Comparison of ENCODE assay signal across 13 cellular contexts in genomic region chr2:54386993-54387590, GRCh38.
A peak's percentile ranks its signal among the peaks of the same experiment; 100 is the strongest.
DNase-seq lines count a peak whose midpoint lies in the region; ATAC-seq and TF ChIP-seq lines count a peak whose summit lies in the region.
"Had no signal": no experiment of that assay in that cellular context is flagged by ENCODE, and none has a peak within 500 bp of the region (broad histone marks: within the 10 kb centered on the region; RNA-seq: fewer than 3 reads in every experiment).

No MANE protein-coding gene starts in this region.

- H3K4me1 Mint-ChIP-seq in activated CD4-positive, alpha-beta T cell treated with anti-CD3 and anti-CD28 coated beads, Interleukin-2, amount 10 ng/mL, durations not matched to agents 24 days and 14 days, result no peaks in the 10 kb centered on the region
- H3K4me1 Mint-ChIP-seq: activated naive CD4-positive, alpha-beta T cell treated with anti-CD3 and anti-CD28 coated beads, Interleukin-2, amount 50 U/mL, for 24 hours had no signal

- no peaks in the 10 kb centered on the region for H3K9me3 Mint-ChIP-seq in activated CD4-positive, alpha-beta T cell treated with anti-CD3 and anti-CD28 coated beads, Interleukin-2, amount 10 ng/mL, durations not matched to agents 24 days and 14 days
- H3K9me3 Mint-ChIP-seq: activated naive CD4-positive, alpha-beta T cell treated with anti-CD3 and anti-CD28 coated beads, Interleukin-2, amount 50 U/mL, for 24 hours; type B pancreatic cell had no signal

- H3K36me3 ChIP-seq in right atrium auricular region, result no peaks in the 10 kb centered on the region
- no peaks in the 10 kb centered on the region for H3K36me3 ChIP-seq in suprapubic skin
- H3K36me3 ChIP-seq: Peyer's patch had no signal

- H3K36me3 Mint-ChIP-seq in activated CD4-positive, alpha-beta T cell treated with anti-CD3 and anti-CD28 coated beads, Interleukin-2, amount 10 ng/mL, durations not matched to agents 24 days and 14 days (ENCODE audit: low read depth), result no peaks in the 10 kb centered on the region
- H3K36me3 Mint-ChIP-seq: activated naive CD4-positive, alpha-beta T cell treated with anti-CD3 and anti-CD28 coated beads, Interleukin-2, amount 50 U/mL, for 24 hours; type B pancreatic cell had no signal

- H3K27ac ChIP-seq in right atrium auricular region, result peak overlapping the region; percentile 63 to 84
- H3K27ac ChIP-seq in suprapubic skin, result peak overlapping the region; percentile 76

- TF ChIP-seq EP300 in suprapubic skin (IDR thresholded peaks at IDR 0.05), result no peak

- no peak for TF ChIP-seq POLR2A in suprapubic skin (IDR thresholded peaks at IDR 0.05)
- TF ChIP-seq POLR2A in erythroblast (IDR thresholded peaks at IDR 0.05; ENCODE audit: low read length), result no peak

- H3K9me3 ChIP-seq in right atrium auricular region (no peaks in the 10 kb centered on the region), suprapubic skin (no peaks in the 10 kb centered on the region)
- H3K9me3 ChIP-seq: mucosa of descending colon, Peyer's patch had no signal

- no peak overlapping the region for H3K4me3 ChIP-seq in astrocyte of the spinal cord (ENCODE audit: low read depth, low read length)
- no peak overlapping the region for H3K4me3 ChIP-seq in right atrium auricular region
- no peak overlapping the region for H3K4me3 ChIP-seq in suprapubic skin
- H3K4me3 ChIP-seq: mucosa of descending colon, Peyer's patch had no signal

- in situ Hi-C loops in astrocyte of the spinal cord (cut with HindIII; ENCODE audit: low sequenced_read_pairs), result no loop called here

- peak; percentile 63 for ATAC-seq in GM18909 (IDR thresholded peaks at IDR 0.05; ENCODE audit: poor library complexity, unreplicated experiment)
- ATAC-seq: mucosa of descending colon had no signal

- no peak overlapping the region for H3K27ac Mint-ChIP-seq in activated CD4-positive, alpha-beta T cell treated with anti-CD3 and anti-CD28 coated beads, Interleukin-2, amount 10 ng/mL, durations not matched to agents 24 days and 14 days
- H3K27ac Mint-ChIP-seq: activated naive CD4-positive, alpha-beta T cell treated with anti-CD3 and anti-CD28 coated beads, Interleukin-2, amount 50 U/mL, for 24 hours; type B pancreatic cell had no signal

- H3K4me1 ChIP-seq in right atrium auricular region (peaks cover 0 to 51% of the 10 kb centered on the region in 2 donors), suprapubic skin (peaks cover 19% of the 10 kb centered on the region)
- H3K4me1 ChIP-seq: Peyer's patch had no signal

- peak; percentile 48 for DNase-seq in astrocyte of the spinal cord (ENCODE audit: low read depth, low spot score)
- DNase-seq in right atrium auricular region (ENCODE audit: low spot score), result peak; percentile 78
- no peak for DNase-seq in suprapubic skin (ENCODE audit: low spot score in 2 of 2)
- no peak for DNase-seq in activated CD4-positive, alpha-beta T cell treated with anti-CD3 and anti-CD28 coated beads, Interleukin-2, amount 10 ng/mL, durations not matched to agents 24 days and 14 days
- no peak for DNase-seq in erythroblast (lab: John Stamatoyannopoulos, UW)
- DNase-seq in NCI-H82 treated with DMSO at 0.1 percent for 48 hours (lab: John Stamatoyannopoulos, UW; ENCODE audit: unreplicated experiment), result no peak
- no peak for DNase-seq in pons (ENCODE audit: low spot score)
- DNase-seq: foreskin melanocyte, Peyer's patch had no signal

- peaks cover 4% of the 10 kb centered on the region for H3K27me3 Mint-ChIP-seq in activated CD4-positive, alpha-beta T cell treated with anti-CD3 and anti-CD28 coated beads, Interleukin-2, amount 10 ng/mL, durations not matched to agents 24 days and 14 days
- H3K27me3 Mint-ChIP-seq: type B pancreatic cell had no signal

- intact Hi-C loops in activated CD4-positive, alpha-beta T cell treated with anti-CD3 and anti-CD28 coated beads, Interleukin-2, amount 10 ng/mL, durations not matched to agents 24 days and 14 days (cut with micrococcal nuclease), result no loop called here

- H3K4me3 Mint-ChIP-seq in activated CD4-positive, alpha-beta T cell treated with anti-CD3 and anti-CD28 coated beads, Interleukin-2, amount 10 ng/mL, durations not matched to agents 24 days and 14 days, result no peak overlapping the region
- H3K4me3 Mint-ChIP-seq: activated naive CD4-positive, alpha-beta T cell treated with anti-CD3 and anti-CD28 coated beads, Interleukin-2, amount 50 U/mL, for 24 hours; type B pancreatic cell had no signal

- no peak for TF ChIP-seq CTCF in astrocyte of the spinal cord (IDR thresholded peaks at IDR 0.05; ENCODE audit: low read depth, low read length)
- peak in 1 of 2 donors; percentile 30 for TF ChIP-seq CTCF in right atrium auricular region (IDR thresholded peaks at IDR 0.05)
- no peak for TF ChIP-seq CTCF in suprapubic skin (IDR thresholded peaks at IDR 0.05)

- H3K27me3 ChIP-seq in right atrium auricular region (no peaks in the 10 kb centered on the region), suprapubic skin (no peaks in the 10 kb centered on the region)
- H3K27me3 ChIP-seq: Peyer's patch had no signal

- 45% methylated on average over 6 of the region's 6 CpGs for WGBS in suprapubic skin

Comparison
In these comparisons a context has a peak if more than half of its experiments do, and no peak if none do; other contexts are left out.
1. DNase-seq: peak in astrocyte of the spinal cord (single experiment) and right atrium auricular region (single experiment); none in suprapubic skin (0 of 2), activated CD4-positive, alpha-beta T cell treated with anti-CD3 and anti-CD28 coated beads, Interleukin-2, amount 10 ng/mL, durations not matched to agents 24 days and 14 days (single experiment), erythroblast (0 of 2), NCI-H82 treated with DMSO at 0.1 percent for 48 hours (single experiment) and pons (single experiment).